Comparison of ENCODE assay signal across 10 cellular contexts in genomic region chr1:78370356-78370755, GRCh38.
DNase-seq lines count a peak whose midpoint lies in the region; ATAC-seq and TF ChIP-seq lines count a peak whose summit lies in the region.
"Had no signal": no experiment of that assay in that cellular context is flagged by ENCODE, and none has a peak within 500 bp of the region (broad histone marks: within the 10 kb centered on the region; RNA-seq: fewer than 3 reads in every experiment).

No MANE protein-coding gene starts in this region.

- no peak overlapping the region for H3K27ac ChIP-seq in ascending aorta

- ATAC-seq in GM21447 (IDR thresholded peaks at IDR 0.05; ENCODE audit: unreplicated experiment) (peak; percentile 71), HG03378 (IDR thresholded peaks at IDR 0.05; ENCODE audit: unreplicated experiment) (peak; percentile 73)

- TF ChIP-seq CTCF in AG10803 (conservative IDR thresholded peaks at IDR 0.05; ENCODE audit: low read length) (no peak), ascending aorta (IDR thresholded peaks at IDR 0.05) (no peak)

- no peaks in the 10 kb centered on the region for H3K36me3 ChIP-seq in ascending aorta

- H3K4me3 ChIP-seq in AG10803 (ENCODE audit: low read length) (no peak overlapping the region), ascending aorta (no peak overlapping the region)

- no peaks in the 10 kb centered on the region for H3K4me1 ChIP-seq in ascending aorta

- H3K27me3 ChIP-seq in ascending aorta: no peaks in the 10 kb centered on the region

- no peaks in the 10 kb centered on the region for H3K9me3 ChIP-seq in ascending aorta

- intact Hi-C loops in ascending aorta (cut with DNase I): no loop called here

- peak; percentile 78 for DNase-seq in AG10803 (ENCODE audit: low read depth)
- peak; percentile 53 for DNase-seq in dermis blood vessel endothelial cell
- no peak for DNase-seq in SKM-1 (lab: John Stamatoyannopoulos, UW; ENCODE audit: unreplicated experiment)
- no peak for DNase-seq in NCI-H510A treated with DMSO at 0.1 percent for 48 hours (lab: John Stamatoyannopoulos, UW)
- DNase-seq in ascending aorta (ENCODE audit: low spot score in 2 of 2): no peak
- DNase-seq in COLO668 (lab: John Stamatoyannopoulos, UW; ENCODE audit: unreplicated experiment): no peak
- DNase-seq: activated CD4-positive, alpha-beta T cell treated with anti-CD3 and anti-CD28 coated beads, Interleukin-2, amount 50 U/mL, for 48 hours; NCI-H526 had no signal

Comparison
In these comparisons a context has a peak if more than half of its experiments do, and no peak if none do; other contexts are left out.
1. DNase-seq: peak in AG10803 (single experiment) and dermis blood vessel endothelial cell (single experiment); none in SKM-1 (single experiment), NCI-H510A treated with DMSO at 0.1 percent for 48 hours (single experiment), ascending aorta (0 of 2) and COLO668 (single experiment).